Comparison of ENCODE assay signal across 25 cellular contexts in the genomic region with DNA sequence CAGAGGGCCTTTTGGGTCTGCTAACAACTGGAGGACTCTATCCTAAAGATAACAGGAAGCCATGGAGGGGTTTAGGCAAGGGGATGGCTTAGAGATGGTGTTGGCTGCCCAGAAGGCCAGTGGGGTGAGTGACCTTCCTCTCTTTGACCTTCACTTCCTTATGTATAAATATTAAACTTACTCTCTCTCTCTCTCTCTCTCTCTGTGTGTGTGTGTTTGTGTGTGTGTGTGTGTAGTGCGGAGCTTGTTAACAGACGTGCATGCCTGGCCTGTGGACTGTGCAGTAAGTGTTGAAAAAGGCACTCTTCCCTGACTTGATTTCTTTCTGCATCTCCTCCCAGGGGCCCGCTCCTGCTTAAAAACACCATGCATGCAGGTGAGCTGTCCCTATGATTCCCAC. TPM values are rescaled to one million over a fixed set of nuclear protein-coding genes. Genes with fewer than 3 reads are reported as not detected.
"Had no signal": no experiment of that assay in that cellular context is flagged by ENCODE, and none has a peak within 500 bp of the region (broad histone marks: within the 10 kb centered on the region; RNA-seq: fewer than 3 reads in every experiment).

No MANE protein-coding gene starts in this region.

- H3K4me1 ChIP-seq: SJSA1 had no signal

- H3K4me3 Mint-ChIP-seq: activated CD4-positive, alpha-beta T cell treated with anti-CD3 and anti-CD28 coated beads for 36 hours; activated CD8-positive, alpha-beta T cell treated with anti-CD3 and anti-CD28 coated beads for 36 hours; activated naive CD4-positive, alpha-beta T cell treated with anti-CD3 and anti-CD28 coated beads, Interleukin-2, amount 10 ng/mL, durations not matched to agents 7 days and 5 days; activated naive CD8-positive, alpha-beta T cell treated with anti-CD3 and anti-CD28 coated beads for 36 hours; activated T-cell treated with anti-CD3 and anti-CD28 coated beads, Interleukin-2, amount 50 U/mL, for 72 hours; T-cell had no signal

- H3K4me3 ChIP-seq: cardiac muscle cell, MG63, Peyer's patch, SJSA1 had no signal

- H3K27me3 ChIP-seq: brain microvascular endothelial cell, cardiac muscle cell, MG63, Peyer's patch, SJSA1 had no signal

- H3K27ac ChIP-seq: brain microvascular endothelial cell, cardiac muscle cell, SJSA1, VCaP had no signal

- H3K27me3 Mint-ChIP-seq: activated naive CD8-positive, alpha-beta T cell treated with anti-CD3 and anti-CD28 coated beads for 36 hours had no signal

- ATAC-seq: activated CD4-positive, alpha-beta T cell treated with anti-CD3 and anti-CD28 coated beads for 36 hours; activated CD8-positive, alpha-beta T cell treated with anti-CD3 and anti-CD28 coated beads for 36 hours; activated T-cell treated with anti-CD3 and anti-CD28 coated beads, Interleukin-2, amount 50 U/mL, for 72 hours; T-cell had no signal

- H3K36me3 ChIP-seq: brain microvascular endothelial cell, cardiac muscle cell, MG63, Peyer's patch, SJSA1 had no signal

- H3K9me3 Mint-ChIP-seq: activated CD8-positive, alpha-beta T cell treated with anti-CD3 and anti-CD28 coated beads for 36 hours; activated naive CD4-positive, alpha-beta T cell treated with anti-CD3 and anti-CD28 coated beads, Interleukin-2, amount 10 ng/mL, durations not matched to agents 7 days and 5 days; activated naive CD8-positive, alpha-beta T cell treated with anti-CD3 and anti-CD28 coated beads for 36 hours; activated T-cell treated with anti-CD3 and anti-CD28 coated beads, Interleukin-2, amount 50 U/mL, for 72 hours; activated T-helper 2 cell treated with anti-CD3 and anti-CD28 coated beads, Interferon-gamma antibody, Interleukin-2, Interleukin-4, amounts not matched to agents 10 μg/mL and 5 μg/mL and 100 μg/mL, durations not matched to agents 14 hours and 24 hours and 36 hours; T-cell had no signal

- H3K4me1 Mint-ChIP-seq: activated CD4-positive, alpha-beta T cell treated with anti-CD3 and anti-CD28 coated beads for 36 hours; activated naive CD4-positive, alpha-beta T cell treated with anti-CD3 and anti-CD28 coated beads, Interleukin-2, amount 10 ng/mL, durations not matched to agents 7 days and 5 days; activated naive CD8-positive, alpha-beta T cell treated with anti-CD3 and anti-CD28 coated beads for 36 hours; T-cell had no signal

- DNase-seq: activated CD4-positive, alpha-beta T cell treated with anti-CD3 and anti-CD28 coated beads for 36 hours; activated CD4-positive, alpha-beta T cell treated with anti-CD3 and anti-CD28 coated beads, Interleukin-2, amount 50 U/mL, for 1 hour; activated CD8-positive, alpha-beta memory T cell treated with anti-CD3 and anti-CD28 coated beads, Interleukin-2, amount 50 U/mL, for 4 hours; activated CD8-positive, alpha-beta T cell treated with anti-CD3 and anti-CD28 coated beads for 36 hours; activated gamma-delta T cell treated with Interleukin-2 at 50 U/mL for 16 hours; activated naive CD4-positive, alpha-beta T cell treated with anti-CD3 and anti-CD28 coated beads, Interleukin-2, amount 10 ng/mL, durations not matched to agents 7 days and 5 days; activated naive CD8-positive, alpha-beta T cell treated with anti-CD3 and anti-CD28 coated beads for 36 hours; activated T-cell treated with anti-CD3 and anti-CD28 coated beads, Interleukin-2, amount 50 U/mL, for 72 hours; brain microvascular endothelial cell; MG63; NCI-H1417 treated with DMSO at 0.1 percent for 48 hours; NCI-H1694; NCI-H2029 treated with DMSO at 0.1 percent for 48 hours; NCI-H345; NCI-H510A; NCI-H526 treated with DMSO at 0.1 percent for 48 hours; Peyer's patch; SHP77; T-cell; T-helper 2 cell; T1000 had no signal

- H3K36me3 Mint-ChIP-seq: activated naive CD4-positive, alpha-beta T cell treated with anti-CD3 and anti-CD28 coated beads, Interleukin-2, amount 10 ng/mL, durations not matched to agents 7 days and 5 days; activated naive CD8-positive, alpha-beta T cell treated with anti-CD3 and anti-CD28 coated beads for 36 hours; T-cell had no signal

- H3K27ac Mint-ChIP-seq: activated CD4-positive, alpha-beta T cell treated with anti-CD3 and anti-CD28 coated beads for 36 hours; activated CD8-positive, alpha-beta T cell treated with anti-CD3 and anti-CD28 coated beads for 36 hours; activated naive CD4-positive, alpha-beta T cell treated with anti-CD3 and anti-CD28 coated beads, Interleukin-2, amount 10 ng/mL, durations not matched to agents 7 days and 5 days; activated naive CD8-positive, alpha-beta T cell treated with anti-CD3 and anti-CD28 coated beads for 36 hours; activated T-cell treated with anti-CD3 and anti-CD28 coated beads, Interleukin-2, amount 50 U/mL, for 72 hours; activated T-helper 2 cell treated with anti-CD3 and anti-CD28 coated beads, Interferon-gamma antibody, Interleukin-2, Interleukin-4, amounts not matched to agents 10 μg/mL and 5 μg/mL and 100 μg/mL, durations not matched to agents 14 hours and 24 hours and 36 hours; T-cell had no signal

- H3K9me3 ChIP-seq: MG63, Peyer's patch, SJSA1 had no signal

RNA-seq across cellular contexts. Expression of a gene that starts 10.0 kb away (rescaled TPM):
- total RNA-seq: SJSA1 had no signal

RNA-seq across cellular contexts. Expression of a gene that starts 28.3 kb away (rescaled TPM):
- total RNA-seq: activated CD4-positive, alpha-beta T cell treated with anti-CD3 and anti-CD28 coated beads for 36 hours; activated CD8-positive, alpha-beta T cell treated with anti-CD3 and anti-CD28 coated beads for 36 hours; activated naive CD8-positive, alpha-beta T cell treated with anti-CD3 and anti-CD28 coated beads for 36 hours; activated T-cell treated with anti-CD3 and anti-CD28 coated beads, Interleukin-2, amount 50 U/mL, for 72 hours; activated T-helper 2 cell treated with anti-CD3 and anti-CD28 coated beads, Interferon-gamma antibody, Interleukin-2, Interleukin-4, amounts not matched to agents 10 μg/mL and 5 μg/mL and 100 μg/mL, durations not matched to agents 14 hours and 24 hours and 36 hours; SJSA1; T-cell had no signal
